8 cellular contexts compared by ENCODE assay signal in genomic region chr2:43105586-43106562, GRCh38.
DNase-seq lines count a peak whose midpoint lies in the region; ATAC-seq, FAIRE-seq and TF ChIP-seq lines count a peak whose summit lies in the region.

No MANE protein-coding gene starts in this region.

- no peaks in the 10 kb centered on the region for H3K36me3 ChIP-seq in kidney (ENCODE audit: control insufficient read depth in 1 of 2, insufficient read depth in 2 of 2, low read length in 2 of 2)

- H3K9ac ChIP-seq in kidney (ENCODE audit: low read length in 2 of 2), result no peak overlapping the region

- intact Hi-C loops in kidney (cut with DNase I), result no loop called here

- no peaks in the 10 kb centered on the region for H3K9me3 ChIP-seq in kidney (ENCODE audit: control insufficient read depth in 1 of 2, low read length in 2 of 2)

- peak overlapping the region; percentile 60 for H3K27ac ChIP-seq in adipose tissue (ENCODE audit: low read depth, low read length)
- H3K27ac ChIP-seq in kidney (ENCODE audit: low read depth in 2 of 2, low read length in 2 of 2), result peak overlapping the region; percentile 7 to 51
- peak overlapping the region; percentile 63 for H3K27ac ChIP-seq in temporal lobe (ENCODE audit: low read depth, low read length)

- WGBS in adipose tissue, 3 donors, result 34 to 86% (median 36%) methylated on average over 4 of the region's 4 CpGs

- FAIRE-seq in kidney (lab: Jason Lieb, UNC), result no peak

- DNase-seq in GM10248 (ENCODE audit: extremely low spot score) (peak; percentile 73), kidney (peak; percentile 84), T1000 (lab: John Stamatoyannopoulos, UW) (no peak), NCI-H2171 (lab: John Stamatoyannopoulos, UW) (no peak)

- H3K4me1 ChIP-seq in kidney (ENCODE audit: control insufficient read depth in 1 of 2, insufficient read depth in 1 of 2, low read depth in 1 of 2, low read length in 2 of 2), result peaks cover 5 to 28% of the 10 kb centered on the region in 2 donors

- ATAC-seq in HG03460 (IDR thresholded peaks at IDR 0.05; ENCODE audit: unreplicated experiment) (peak; percentile 60), HG03439 (IDR thresholded peaks at IDR 0.05; ENCODE audit: unreplicated experiment) (no peak)

- CTCF ChIA-PET in GM10248 (lab: Yijun Ruan, JAX), result interaction anchor here (0.8 to 2.4 kb wide), 13 partner anchors 8 to 379 kb away, joined by 3 to 7 read pairs (median 4); no protein-coding TSS in a partner anchor

- no peak overlapping the region for H3K4me3 ChIP-seq in kidney (ENCODE audit: low read length in 2 of 2)

- TF ChIP-seq CTCF in GM10248 (IDR thresholded peaks at IDR 0.05; ENCODE audit: control extremely low read depth, extremely low read depth, low read depth, missing control alignments), result no peak
- TF ChIP-seq CTCF in kidney (IDR thresholded peaks at IDR 0.05; ENCODE audit: borderline replicate concordance, extremely low read depth, insufficient read depth), result peak; percentile 19

- POLR2A ChIA-PET in GM10248 (lab: Yijun Ruan, JAX), result no interaction called here

Comparison
In these comparisons a context has a peak if more than half of its experiments do, and no peak if none do; other contexts are left out.
1. DNase-seq: peak in GM10248 (single experiment) and kidney (single experiment); none in T1000 (single experiment) and NCI-H2171 (single experiment).
2. Peak in every context shown above with its lines, with median percentiles within 50 percentile points of each other: H3K27ac ChIP-seq.